In genomic region chr19:13033819-13034611, GRCh38 we compare ENCODE assay signal across 9 cellular contexts. TPM values are rescaled to one million over a fixed set of nuclear protein-coding genes. Genes with fewer than 3 reads are reported as not detected.
DNase-seq lines count a peak whose midpoint lies in the region; ATAC-seq and TF ChIP-seq lines count a peak whose summit lies in the region.
"Had no signal": no experiment of that assay in that cellular context is flagged by ENCODE, and none has a peak within 500 bp of the region (broad histone marks: within the 10 kb centered on the region; RNA-seq: fewer than 3 reads in every experiment).

No MANE protein-coding gene starts in this region.

- peak; percentile 58 to 66 for TF ChIP-seq CTCF in left lung (IDR thresholded peaks at IDR 0.05)

- H3K4me3 ChIP-seq in left lung: no peak overlapping the region

- intact Hi-C loops in left lung (cut with DNase I): no loop called here

- H3K36me3 ChIP-seq in left lung: no peaks in the 10 kb centered on the region

- peak; percentile 80 for ATAC-seq in central memory CD8-positive, alpha-beta T cell (replicated peaks; ENCODE audit: extremely low read depth, poor library complexity, severe bottlenecking)
- ATAC-seq in left lung (peak; percentile 67), HG02642 (IDR thresholded peaks at IDR 0.05; ENCODE audit: poor library complexity, unreplicated experiment) (no peak), GM18498 (IDR thresholded peaks at IDR 0.05; ENCODE audit: unreplicated experiment) (no peak)
- peak; percentile 83 for ATAC-seq in stimulated activated effector memory CD8-positive, alpha-beta T cell treated with anti-CD3 and anti-CD28 coated beads, Interleukin-12 subunit alpha, Interleukin-12 subunit beta, amount 100 ng/mL, for 72 hours

- H3K27me3 ChIP-seq in left lung: no peaks in the 10 kb centered on the region

- peaks cover 5% of the 10 kb centered on the region for H3K4me1 Mint-ChIP-seq in central memory CD8-positive, alpha-beta T cell
- H3K4me1 Mint-ChIP-seq in stimulated activated effector memory CD8-positive, alpha-beta T cell treated with anti-CD3 and anti-CD28 coated beads, Interleukin-12 subunit alpha, Interleukin-12 subunit beta, amount 100 ng/mL, for 72 hours: peaks cover 28% of the 10 kb centered on the region

- H3K36me3 Mint-ChIP-seq in central memory CD8-positive, alpha-beta T cell (ENCODE audit: insufficient read depth): no peaks in the 10 kb centered on the region
- H3K36me3 Mint-ChIP-seq in stimulated activated effector memory CD8-positive, alpha-beta T cell treated with anti-CD3 and anti-CD28 coated beads, Interleukin-12 subunit alpha, Interleukin-12 subunit beta, amount 100 ng/mL, for 72 hours: no peaks in the 10 kb centered on the region

- DNase-seq in Daoy (ENCODE audit: low read depth) (peak; percentile 70), LHCN-M2 (ENCODE audit: low read depth) (peak; percentile 47), SW480 (ENCODE audit: low spot score) (peak; percentile 59), left lung (peak; percentile 72 to 83)
- DNase-seq in central memory CD8-positive, alpha-beta T cell (ENCODE audit: low spot score in 2 of 2): peak; percentile 36 to 38
- DNase-seq in stimulated activated effector memory CD8-positive, alpha-beta T cell treated with anti-CD3 and anti-CD28 coated beads, Interleukin-12 subunit alpha, Interleukin-12 subunit beta, amount 100 ng/mL, for 72 hours (ENCODE audit: low spot score in 2 of 2): peak; percentile 45 to 82

- no peaks in the 10 kb centered on the region for H3K9me3 ChIP-seq in left lung

- H3K27ac Mint-ChIP-seq in central memory CD8-positive, alpha-beta T cell (ENCODE audit: low read depth): no peak overlapping the region
- no peak overlapping the region for H3K27ac Mint-ChIP-seq in stimulated activated effector memory CD8-positive, alpha-beta T cell treated with anti-CD3 and anti-CD28 coated beads, Interleukin-12 subunit alpha, Interleukin-12 subunit beta, amount 100 ng/mL, for 72 hours
- H3K27ac Mint-ChIP-seq: T-helper 1 cell treated with Interleukin-12 subunit alpha and Interleukin-12 subunit beta and Interleukin-4 antibody, amounts not matched to agents 30 μg/mL and 1 μg/mL, for 36 hours had no signal

- H3K27ac ChIP-seq in left lung: peak overlapping the region; percentile 3 to 82

- H3K9me3 Mint-ChIP-seq in central memory CD8-positive, alpha-beta T cell: no peaks in the 10 kb centered on the region
- H3K9me3 Mint-ChIP-seq in stimulated activated effector memory CD8-positive, alpha-beta T cell treated with anti-CD3 and anti-CD28 coated beads, Interleukin-12 subunit alpha, Interleukin-12 subunit beta, amount 100 ng/mL, for 72 hours: no peaks in the 10 kb centered on the region
- H3K9me3 Mint-ChIP-seq: T-helper 1 cell treated with Interleukin-12 subunit alpha and Interleukin-12 subunit beta and Interleukin-4 antibody, amounts not matched to agents 30 μg/mL and 1 μg/mL, for 36 hours had no signal

- H3K27me3 Mint-ChIP-seq in central memory CD8-positive, alpha-beta T cell: no peaks in the 10 kb centered on the region

- H3K4me1 ChIP-seq in left lung: peaks cover 65 to 83% of the 10 kb centered on the region in 2 donors

- H3K4me3 Mint-ChIP-seq in central memory CD8-positive, alpha-beta T cell: no peak overlapping the region
- H3K4me3 Mint-ChIP-seq in stimulated activated effector memory CD8-positive, alpha-beta T cell treated with anti-CD3 and anti-CD28 coated beads, Interleukin-12 subunit alpha, Interleukin-12 subunit beta, amount 100 ng/mL, for 72 hours: no peak overlapping the region
- H3K4me3 Mint-ChIP-seq: T-helper 1 cell treated with Interleukin-12 subunit alpha and Interleukin-12 subunit beta and Interleukin-4 antibody, amounts not matched to agents 30 μg/mL and 1 μg/mL, for 36 hours had no signal

RNA-seq across cellular contexts. Expression of gene NFIX, which starts 38.7 kb away (rescaled TPM):
- total RNA-seq in Daoy (2014; rRNA removed; shearing (Covaris generic)): 8.3 and 9.9 TPM in 2 replicates
- total RNA-seq in LHCN-M2 (2014; rRNA removed): 9.2 and 13.9 TPM in 2 replicates
- polyA plus RNA-seq in LHCN-M2 (2012): 45.4 TPM
- total RNA-seq in left lung: 100 to 1,000 TPM; 166 to 237 TPM

Comparison
In these comparisons a context has a peak if more than half of its experiments do, and no peak if none do; other contexts are left out.
1. ATAC-seq: peak in central memory CD8-positive, alpha-beta T cell (single experiment), left lung (single experiment) and stimulated activated effector memory CD8-positive, alpha-beta T cell treated with anti-CD3 and anti-CD28 coated beads, Interleukin-12 subunit alpha, Interleukin-12 subunit beta, amount 100 ng/mL, for 72 hours (single experiment); none in HG02642 (single experiment) and GM18498 (single experiment).
2. RNA of gene NFIX, which starts 38.7 kb away (total RNA-seq): 166 to 237 TPM in left lung; 9.2 to 13.9 TPM in LHCN-M2 and 8.3 to 9.9 TPM in Daoy; every median in the first group is over 10 times any median in the second.
3. Peak in every context shown above with its lines, with median percentiles within 50 percentile points of each other: DNase-seq.